2 cellular contexts compared by ENCODE assay signal in the genomic region with DNA sequence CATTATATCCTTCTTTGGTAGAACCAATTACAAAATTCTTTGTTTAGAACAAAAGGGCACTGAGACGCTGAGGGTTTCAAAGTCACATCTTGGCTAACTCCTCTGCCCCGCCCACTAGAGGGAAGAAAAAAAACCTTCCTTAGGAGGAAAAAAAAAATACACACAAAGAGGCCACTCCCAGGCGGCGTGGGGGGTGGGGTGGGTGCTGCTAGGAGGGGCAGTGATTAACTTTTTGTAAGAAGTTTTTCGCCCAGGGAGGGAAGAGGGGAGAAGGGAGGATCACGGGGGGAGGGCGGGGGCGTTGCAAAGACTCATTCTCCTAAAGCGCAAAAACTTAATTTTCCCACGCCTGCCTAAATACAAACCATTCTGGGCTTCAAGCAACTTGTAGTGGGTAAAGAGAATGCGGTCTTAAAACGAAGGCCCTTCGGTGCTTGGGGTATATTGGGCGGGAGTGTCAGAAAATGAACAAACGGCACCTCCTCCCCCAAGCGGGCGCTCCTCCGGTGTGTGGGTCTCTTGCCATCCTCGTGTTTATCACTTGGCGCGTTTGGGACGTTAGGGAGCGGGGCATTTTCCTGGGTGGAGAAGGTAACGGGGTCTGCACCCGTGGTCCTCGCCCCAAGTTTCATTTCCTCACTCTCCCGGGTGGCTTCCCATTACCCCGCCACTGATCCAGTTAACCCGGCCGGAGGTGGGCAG.
TF ChIP-seq lines count a peak whose summit lies in the region.

No MANE protein-coding gene starts in this region.

TF ChIP-seq in liver, 16 proteins besides CTCF, POLR2A, EP300 and RAD21:
- no peak for TF ChIP-seq JUND (IDR thresholded peaks at IDR 0.05)
- TF ChIP-seq, protein P1, sequence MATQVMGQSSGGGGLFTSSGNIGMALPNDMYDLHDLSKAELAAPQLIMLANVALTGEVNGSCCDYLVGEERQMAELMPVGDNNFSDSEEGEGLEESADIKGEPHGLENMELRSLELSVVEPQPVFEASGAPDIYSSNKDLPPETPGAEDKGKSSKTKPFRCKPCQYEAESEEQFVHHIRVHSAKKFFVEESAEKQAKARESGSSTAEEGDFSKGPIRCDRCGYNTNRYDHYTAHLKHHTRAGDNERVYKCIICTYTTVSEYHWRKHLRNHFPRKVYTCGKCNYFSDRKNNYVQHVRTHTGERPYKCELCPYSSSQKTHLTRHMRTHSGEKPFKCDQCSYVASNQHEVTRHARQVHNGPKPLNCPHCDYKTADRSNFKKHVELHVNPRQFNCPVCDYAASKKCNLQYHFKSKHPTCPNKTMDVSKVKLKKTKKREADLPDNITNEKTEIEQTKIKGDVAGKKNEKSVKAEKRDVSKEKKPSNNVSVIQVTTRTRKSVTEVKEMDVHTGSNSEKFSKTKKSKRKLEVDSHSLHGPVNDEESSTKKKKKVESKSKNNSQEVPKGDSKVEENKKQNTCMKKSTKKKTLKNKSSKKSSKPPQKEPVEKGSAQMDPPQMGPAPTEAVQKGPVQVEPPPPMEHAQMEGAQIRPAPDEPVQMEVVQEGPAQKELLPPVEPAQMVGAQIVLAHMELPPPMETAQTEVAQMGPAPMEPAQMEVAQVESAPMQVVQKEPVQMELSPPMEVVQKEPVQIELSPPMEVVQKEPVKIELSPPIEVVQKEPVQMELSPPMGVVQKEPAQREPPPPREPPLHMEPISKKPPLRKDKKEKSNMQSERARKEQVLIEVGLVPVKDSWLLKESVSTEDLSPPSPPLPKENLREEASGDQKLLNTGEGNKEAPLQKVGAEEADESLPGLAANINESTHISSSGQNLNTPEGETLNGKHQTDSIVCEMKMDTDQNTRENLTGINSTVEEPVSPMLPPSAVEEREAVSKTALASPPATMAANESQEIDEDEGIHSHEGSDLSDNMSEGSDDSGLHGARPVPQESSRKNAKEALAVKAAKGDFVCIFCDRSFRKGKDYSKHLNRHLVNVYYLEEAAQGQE (IDR thresholded peaks at IDR 0.05), result no peak
- no peak for TF ChIP-seq FOXA2 (IDR thresholded peaks at IDR 0.05)
- no peak for TF ChIP-seq RXRA (IDR thresholded peaks at IDR 0.05)
- TF ChIP-seq, protein P2, sequence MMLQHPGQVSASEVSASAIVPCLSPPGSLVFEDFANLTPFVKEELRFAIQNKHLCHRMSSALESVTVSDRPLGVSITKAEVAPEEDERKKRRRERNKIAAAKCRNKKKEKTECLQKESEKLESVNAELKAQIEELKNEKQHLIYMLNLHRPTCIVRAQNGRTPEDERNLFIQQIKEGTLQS (IDR thresholded peaks at IDR 0.05), result no peak
- TF ChIP-seq SP1 (IDR thresholded peaks at IDR 0.05), result no peak
TF ChIP-seq in liver: peak in this region for 0.

TF ChIP-seq in HepG2, 621 proteins besides CTCF, POLR2A, EP300 and RAD21:
- TF ChIP-seq, protein P3, sequence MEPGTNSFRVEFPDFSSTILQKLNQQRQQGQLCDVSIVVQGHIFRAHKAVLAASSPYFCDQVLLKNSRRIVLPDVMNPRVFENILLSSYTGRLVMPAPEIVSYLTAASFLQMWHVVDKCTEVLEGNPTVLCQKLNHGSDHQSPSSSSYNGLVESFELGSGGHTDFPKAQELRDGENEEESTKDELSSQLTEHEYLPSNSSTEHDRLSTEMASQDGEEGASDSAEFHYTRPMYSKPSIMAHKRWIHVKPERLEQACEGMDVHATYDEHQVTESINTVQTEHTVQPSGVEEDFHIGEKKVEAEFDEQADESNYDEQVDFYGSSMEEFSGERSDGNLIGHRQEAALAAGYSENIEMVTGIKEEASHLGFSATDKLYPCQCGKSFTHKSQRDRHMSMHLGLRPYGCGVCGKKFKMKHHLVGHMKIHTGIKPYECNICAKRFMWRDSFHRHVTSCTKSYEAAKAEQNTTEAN (CRISPR knock-in tag; conservative IDR thresholded peaks at IDR 0.05), result no peak
- TF ChIP-seq EEA1 (CRISPR knock-in tag; IDR thresholded peaks at IDR 0.05; ENCODE audit: borderline replicate concordance), result no peak
- TF ChIP-seq, protein P4, sequence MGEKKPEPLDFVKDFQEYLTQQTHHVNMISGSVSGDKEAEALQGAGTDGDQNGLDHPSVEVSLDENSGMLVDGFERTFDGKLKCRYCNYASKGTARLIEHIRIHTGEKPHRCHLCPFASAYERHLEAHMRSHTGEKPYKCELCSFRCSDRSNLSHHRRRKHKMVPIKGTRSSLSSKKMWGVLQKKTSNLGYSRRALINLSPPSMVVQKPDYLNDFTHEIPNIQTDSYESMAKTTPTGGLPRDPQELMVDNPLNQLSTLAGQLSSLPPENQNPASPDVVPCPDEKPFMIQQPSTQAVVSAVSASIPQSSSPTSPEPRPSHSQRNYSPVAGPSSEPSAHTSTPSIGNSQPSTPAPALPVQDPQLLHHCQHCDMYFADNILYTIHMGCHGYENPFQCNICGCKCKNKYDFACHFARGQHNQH (CRISPR knock-in tag; IDR thresholded peaks at IDR 0.05), result no peak
